In the genomic region with DNA sequence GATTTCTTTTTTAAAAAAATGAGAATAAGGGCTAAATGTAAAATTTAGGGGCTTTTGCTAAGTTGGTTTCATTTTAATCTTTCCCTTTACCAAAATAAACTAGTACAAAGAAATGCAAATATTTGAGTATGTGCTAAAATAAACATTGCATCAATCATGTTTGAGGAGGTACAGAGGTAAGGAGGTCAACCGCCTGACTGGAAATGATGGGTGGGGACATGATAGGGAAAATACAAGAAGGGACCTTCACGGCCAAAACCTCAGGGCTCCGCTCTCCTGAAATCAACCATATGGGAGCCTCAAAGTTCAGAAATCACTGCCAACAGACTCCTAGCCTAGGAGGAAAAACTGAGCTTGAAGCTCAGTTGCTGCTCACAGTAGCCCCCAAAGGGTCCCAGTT, we compare ENCODE assay signal across 9 cellular contexts.
DNase-seq lines count a peak whose midpoint lies in the region; ATAC-seq and TF ChIP-seq lines count a peak whose summit lies in the region.
"Had no signal": no experiment of that assay in that cellular context is flagged by ENCODE, and none has a peak within 500 bp of the region (broad histone marks: within the 10 kb centered on the region; RNA-seq: fewer than 3 reads in every experiment).

No MANE protein-coding gene starts in this region.

- no peak overlapping the region for H3K4me3 Mint-ChIP-seq in activated CD4-positive, alpha-beta T cell treated with anti-CD3 and anti-CD28 coated beads, Interleukin-2, amount 10 ng/mL, durations not matched to agents 7 days and 5 days
- no peak overlapping the region for H3K4me3 Mint-ChIP-seq in activated CD8-positive, alpha-beta memory T cell treated with anti-CD3 and anti-CD28 coated beads, Interleukin-2, amount 10 ng/mL, durations not matched to agents 7 days and 5 days

- POLR2A ChIA-PET in activated CD4-positive, alpha-beta T cell treated with anti-CD3 and anti-CD28 coated beads, Interleukin-2, amount 10 ng/mL, durations not matched to agents 7 days and 5 days (lab: Charles Lee): no interaction called here

- TF ChIP-seq CTCF in liver (IDR thresholded peaks at IDR 0.05; ENCODE audit: low read depth, low read length, missing input control): no peak

- TF ChIP-seq RAD21 in liver (IDR thresholded peaks at IDR 0.05): peak; percentile 64 to 67

- H3K9me3 Mint-ChIP-seq in activated CD4-positive, alpha-beta T cell treated with anti-CD3 and anti-CD28 coated beads, Interleukin-2, amount 10 ng/mL, durations not matched to agents 7 days and 5 days: no peaks in the 10 kb centered on the region
- no peaks in the 10 kb centered on the region for H3K9me3 Mint-ChIP-seq in activated CD8-positive, alpha-beta memory T cell treated with anti-CD3 and anti-CD28 coated beads, Interleukin-2, amount 10 ng/mL, durations not matched to agents 7 days and 5 days (ENCODE audit: low read depth)
- H3K9me3 Mint-ChIP-seq: IgD-negative memory B cell had no signal

- H3K36me3 Mint-ChIP-seq in activated CD4-positive, alpha-beta T cell treated with anti-CD3 and anti-CD28 coated beads, Interleukin-2, amount 10 ng/mL, durations not matched to agents 7 days and 5 days (ENCODE audit: low read depth): no peaks in the 10 kb centered on the region
- H3K36me3 Mint-ChIP-seq in activated CD8-positive, alpha-beta memory T cell treated with anti-CD3 and anti-CD28 coated beads, Interleukin-2, amount 10 ng/mL, durations not matched to agents 7 days and 5 days: no peaks in the 10 kb centered on the region
- H3K36me3 Mint-ChIP-seq: IgD-negative memory B cell had no signal

- no peak overlapping the region for H3K27ac Mint-ChIP-seq in activated CD4-positive, alpha-beta T cell treated with anti-CD3 and anti-CD28 coated beads, Interleukin-2, amount 10 ng/mL, durations not matched to agents 7 days and 5 days
- H3K27ac Mint-ChIP-seq in activated CD8-positive, alpha-beta memory T cell treated with anti-CD3 and anti-CD28 coated beads, Interleukin-2, amount 10 ng/mL, durations not matched to agents 7 days and 5 days: no peak overlapping the region

- WGBS in liver: 23% methylated on average over 3 of the region's 3 CpGs

- peak; percentile 41 for DNase-seq in HT-29 (ENCODE audit: low spot score)
- no peak for DNase-seq in activated CD4-positive, alpha-beta T cell treated with anti-CD3 and anti-CD28 coated beads, Interleukin-2, amount 10 ng/mL, durations not matched to agents 7 days and 5 days
- no peak for DNase-seq in GM19238 (ENCODE audit: insufficient read length, low spot score)
- no peak for DNase-seq in activated CD8-positive, alpha-beta memory T cell treated with anti-CD3 and anti-CD28 coated beads, Interleukin-2, amount 10 ng/mL, durations not matched to agents 7 days and 5 days
- no peak for DNase-seq in inferior parietal cortex (ENCODE audit: extremely low spot score)

- H3K36me3 ChIP-seq in liver (ENCODE audit: control insufficient read depth in 4 of 4, insufficient read depth in 3 of 4, low read depth in 1 of 4, low read length in 3 of 4): no peaks in the 10 kb centered on the region

- H3K4me1 ChIP-seq in liver (ENCODE audit: control insufficient read depth in 4 of 4, insufficient read depth in 4 of 4, low read length in 3 of 4): peaks cover 4 to 38% (median 15%) of the 10 kb centered on the region in 4 donors

- peaks cover 4% of the 10 kb centered on the region for H3K27me3 Mint-ChIP-seq in activated CD4-positive, alpha-beta T cell treated with anti-CD3 and anti-CD28 coated beads, Interleukin-2, amount 10 ng/mL, durations not matched to agents 7 days and 5 days
- H3K27me3 Mint-ChIP-seq in activated CD8-positive, alpha-beta memory T cell treated with anti-CD3 and anti-CD28 coated beads, Interleukin-2, amount 10 ng/mL, durations not matched to agents 7 days and 5 days: no peaks in the 10 kb centered on the region
- H3K27me3 Mint-ChIP-seq: IgD-negative memory B cell had no signal

- CTCF ChIA-PET in activated CD4-positive, alpha-beta T cell treated with anti-CD3 and anti-CD28 coated beads, Interleukin-2, amount 10 ng/mL, durations not matched to agents 7 days and 5 days (lab: Charles Lee): no interaction called here
- CTCF ChIA-PET in activated CD8-positive, alpha-beta memory T cell treated with anti-CD3 and anti-CD28 coated beads, Interleukin-2, amount 10 ng/mL, durations not matched to agents 7 days and 5 days (lab: Charles Lee): no interaction called here

- H3K27ac ChIP-seq in liver (ENCODE audit: low read depth in 1 of 2, low read length in 2 of 2): peak overlapping the region; percentile 56 to 64

- H3K9me3 ChIP-seq in liver (ENCODE audit: control insufficient read depth in 4 of 4, low read length in 3 of 4): no peaks in the 10 kb centered on the region

- H3K4me3 ChIP-seq in liver (ENCODE audit: low read depth in 1 of 3, low read length in 3 of 3): no peak overlapping the region

- no peaks in the 10 kb centered on the region for H3K27me3 ChIP-seq in liver (ENCODE audit: control insufficient read depth in 4 of 4, insufficient read depth in 4 of 4, low read length in 3 of 4)

- no peaks in the 10 kb centered on the region for H3K4me1 Mint-ChIP-seq in activated CD4-positive, alpha-beta T cell treated with anti-CD3 and anti-CD28 coated beads, Interleukin-2, amount 10 ng/mL, durations not matched to agents 7 days and 5 days
- H3K4me1 Mint-ChIP-seq in activated CD8-positive, alpha-beta memory T cell treated with anti-CD3 and anti-CD28 coated beads, Interleukin-2, amount 10 ng/mL, durations not matched to agents 7 days and 5 days: no peaks in the 10 kb centered on the region

- ATAC-seq in GM18502 (IDR thresholded peaks at IDR 0.05; ENCODE audit: poor library complexity, unreplicated experiment) (peak; percentile 86), GM21576 (IDR thresholded peaks at IDR 0.05; ENCODE audit: unreplicated experiment) (peak; percentile 61)
- ATAC-seq in activated CD8-positive, alpha-beta memory T cell treated with anti-CD3 and anti-CD28 coated beads, Interleukin-2, amount 10 ng/mL, durations not matched to agents 7 days and 5 days: no peak

- no peak overlapping the region for H3K9ac ChIP-seq in liver (ENCODE audit: low read depth in 1 of 2, low read length in 2 of 2)

TF ChIP-seq in liver, 16 proteins besides CTCF, POLR2A, EP300 and RAD21 (continues in another document):
- TF ChIP-seq EGR1 (IDR thresholded peaks at IDR 0.05; ENCODE audit: low read depth in 2 of 2) (peak in 1 of 2 donors; percentile 48), FOXA1 (IDR thresholded peaks at IDR 0.05) (peak; percentile 97), GABPA (IDR thresholded peaks at IDR 0.05 in 1 of 2, conservative IDR thresholded peaks at IDR 0.05 in 1 of 2) (no peak), MAX (IDR thresholded peaks at IDR 0.05) (peak; percentile 69), SP1 (IDR thresholded peaks at IDR 0.05) (peak; percentile 94), YY1 (IDR thresholded peaks at IDR 0.05) (peak; percentile 91), REST (IDR thresholded peaks at IDR 0.05) (peak; percentile 50), ZBTB33 (IDR thresholded peaks at IDR 0.05) (peak; percentile 88), HNF4G (IDR thresholded peaks at IDR 0.05) (peak; percentile 56), HNF4A (conservative IDR thresholded peaks at IDR 0.05) (peak; percentile 90 to 91), RXRA (IDR thresholded peaks at IDR 0.05) (peak; percentile 95 to 97), FOXA2 (IDR thresholded peaks at IDR 0.05) (peak; percentile 98), JUND (IDR thresholded peaks at IDR 0.05) (peak; percentile 84 to 92)
